In genomic region chr18:6950641-6951040, GRCh38 we compare ENCODE assay signal across 21 cellular contexts.
A peak's percentile ranks its signal among the peaks of the same experiment; 100 is the strongest.
DNase-seq lines count a peak whose midpoint lies in the region; ATAC-seq, FAIRE-seq and TF ChIP-seq lines count a peak whose summit lies in the region.
"Had no signal": no experiment of that assay in that cellular context is flagged by ENCODE, and none has a peak within 500 bp of the region (broad histone marks: within the 10 kb centered on the region; RNA-seq: fewer than 3 reads in every experiment).

No MANE protein-coding gene starts in this region.

- ATAC-seq in mucosa of descending colon, result no peak
- ATAC-seq: CD8-positive, alpha-beta T cell; SK-N-SH treated with all-trans-retinoic acid at 6 μM for 48 hours had no signal

- TF ChIP-seq CTCF in Caco-2 (IDR thresholded peaks at IDR 0.05; ENCODE audit: insufficient read depth in 1 of 2, low read depth in 1 of 2, low read length in 1 of 2, severe bottlenecking in 1 of 2, unreplicated experiment in 1 of 2) (no peak), Peyer's patch (IDR thresholded peaks at IDR 0.05) (no peak), mucosa of descending colon (IDR thresholded peaks at IDR 0.05) (no peak)

- intact Hi-C loops in Caco-2 (cut with micrococcal nuclease; ENCODE audit: unreplicated experiment), result no loop called here
- intact Hi-C loops in mucosa of descending colon (cut with DNase I, micrococcal nuclease), result no loop called here

- DNase-seq in Caco-2 (no peak), Peyer's patch (no peak), mucosa of descending colon (peak in 2 of 3 donors; percentile 40 to 51), small intestine (peak; percentile 33), SW480 (ENCODE audit: low spot score) (no peak)
- no peak for DNase-seq in stimulated activated naive CD4-positive, alpha-beta T cell (lab: John Stamatoyannopoulos, UW)
- DNase-seq in activated CD4-positive, CD25-positive, alpha-beta regulatory T cell treated with anti-CD3 and anti-CD28 coated beads, Interleukin-2, amount 50 U/mL, for 72 hours, result no peak
- DNase-seq: AML-193; C1 segment of cervical spinal cord; Calu3; CD8-positive, alpha-beta T cell; DMS153; GM23248; HCEC 1CT; MG63; NCI-H1417; NCI-H1694 treated with DMSO at 0.1 percent for 48 hours; NCI-H2081 treated with DMSO at 0.1 percent for 48 hours; NCI-H446 treated with DMSO at 0.1 percent for 48 hours had no signal

- H3K27ac ChIP-seq in Peyer's patch (peak overlapping the region in 3 of 4 donors; percentile 31 to 86 (median 85)), small intestine (ENCODE audit: low read depth in 1 of 2, low read length in 1 of 2) (peak overlapping the region in 1 of 2 donors; percentile 61)
- H3K27ac ChIP-seq: GM23248 had no signal

- FAIRE-seq in small intestine (lab: Jason Lieb, UNC), result no peak
- FAIRE-seq: GM12891 had no signal

- no peak overlapping the region for H3K4me3 ChIP-seq in Caco-2 (ENCODE audit: low read depth, low read length)
- H3K4me3 ChIP-seq in Peyer's patch, result no peak overlapping the region
- no peak overlapping the region for H3K4me3 ChIP-seq in mucosa of descending colon
- no peak overlapping the region for H3K4me3 ChIP-seq in small intestine (ENCODE audit: low read depth in 1 of 2, low read length in 2 of 2)
- H3K4me3 ChIP-seq: GM23248, MG63 had no signal

- 30 to 68% (median 39%) methylated on average over 14 of the region's 14 CpGs for WGBS in small intestine, 3 donors

- CTCF ChIA-PET in Caco-2 (lab: Charles Lee), result no interaction called here

- H3K36me3 ChIP-seq in Caco-2 (ENCODE audit: control insufficient read depth, insufficient read depth, low read length), result peaks cover 3% of the 10 kb centered on the region
- no peaks in the 10 kb centered on the region for H3K36me3 ChIP-seq in Peyer's patch
- H3K36me3 ChIP-seq in mucosa of descending colon (ENCODE audit: low read depth), result no peaks in the 10 kb centered on the region
- H3K36me3 ChIP-seq in small intestine (ENCODE audit: control insufficient read depth in 2 of 2, insufficient read depth in 2 of 2, low read length in 2 of 2), result no peaks in the 10 kb centered on the region
- H3K36me3 ChIP-seq: MG63 had no signal

- no peaks in the 10 kb centered on the region for H3K9me3 ChIP-seq in Caco-2
- H3K9me3 ChIP-seq in Peyer's patch, result no peaks in the 10 kb centered on the region
- H3K9me3 ChIP-seq in mucosa of descending colon, result no peaks in the 10 kb centered on the region
- H3K9me3 ChIP-seq in small intestine (ENCODE audit: control insufficient read depth, low read depth), result no peaks in the 10 kb centered on the region
- H3K9me3 ChIP-seq: MG63 had no signal

- no peak for TF ChIP-seq POLR2A in Peyer's patch (IDR thresholded peaks at IDR 0.05)

- H3K9me3 Mint-ChIP-seq in Caco-2 (ENCODE audit: unreplicated experiment), result no peaks in the 10 kb centered on the region

- peak overlapping the region; percentile 25 for H3K27ac Mint-ChIP-seq in Caco-2 (ENCODE audit: unreplicated experiment)
- H3K27ac Mint-ChIP-seq: CD8-positive, alpha-beta T cell had no signal

- peaks cover 25% of the 10 kb centered on the region for H3K4me1 Mint-ChIP-seq in Caco-2 (ENCODE audit: low read depth, unreplicated experiment)

- no peak overlapping the region for H3K4me3 Mint-ChIP-seq in Caco-2 (ENCODE audit: unreplicated experiment)
- H3K4me3 Mint-ChIP-seq: CD8-positive, alpha-beta T cell had no signal

- H3K4me1 ChIP-seq in Caco-2 (peaks cover 16% of the 10 kb centered on the region), Peyer's patch (peaks cover 0 to 32% (median 1%) of the 10 kb centered on the region in 4 donors), mucosa of descending colon (ENCODE audit: low read depth) (peaks cover 33% of the 10 kb centered on the region), small intestine (ENCODE audit: control insufficient read depth in 2 of 2, insufficient read depth in 1 of 2, low read depth in 1 of 2, low read length in 1 of 2) (peaks cover 0 to 10% of the 10 kb centered on the region in 2 donors)

- BruUV-seq in Caco-2 (replicated peaks; lab: Mats Ljungman, UMichigan), result no TSS peak

- POLR2A ChIA-PET in Caco-2 (lab: Charles Lee), result no interaction called here

- peaks cover 83% of the 10 kb centered on the region for H3K36me3 Mint-ChIP-seq in Caco-2 (ENCODE audit: insufficient read depth, unreplicated experiment)
- H3K36me3 Mint-ChIP-seq: CD8-positive, alpha-beta T cell had no signal

- H3K27me3 ChIP-seq in Caco-2 (replicated peaks; ENCODE audit: control insufficient read depth, insufficient read depth, low read length), result no peaks in the 10 kb centered on the region
- H3K27me3 ChIP-seq in Peyer's patch, result no peaks in the 10 kb centered on the region
- H3K27me3 ChIP-seq in small intestine (ENCODE audit: control insufficient read depth in 2 of 2, insufficient read depth in 2 of 2, low read length in 2 of 2), result no peaks in the 10 kb centered on the region
- H3K27me3 ChIP-seq: MG63 had no signal

- no peaks in the 10 kb centered on the region for H3K27me3 Mint-ChIP-seq in Caco-2 (ENCODE audit: insufficient read depth, unreplicated experiment)

Comparison
In these comparisons a context has a peak if more than half of its experiments do, and no peak if none do; other contexts are left out.
1. DNase-seq: peak in mucosa of descending colon (2 of 3) and small intestine (single experiment); none in Caco-2 (0 of 2), Peyer's patch (0 of 3), SW480 (single experiment), stimulated activated naive CD4-positive, alpha-beta T cell (0 of 6) and activated CD4-positive, CD25-positive, alpha-beta regulatory T cell treated with anti-CD3 and anti-CD28 coated beads, Interleukin-2, amount 50 U/mL, for 72 hours (single experiment).